Comparison of ENCODE assay signal across 20 cellular contexts in the genomic region with DNA sequence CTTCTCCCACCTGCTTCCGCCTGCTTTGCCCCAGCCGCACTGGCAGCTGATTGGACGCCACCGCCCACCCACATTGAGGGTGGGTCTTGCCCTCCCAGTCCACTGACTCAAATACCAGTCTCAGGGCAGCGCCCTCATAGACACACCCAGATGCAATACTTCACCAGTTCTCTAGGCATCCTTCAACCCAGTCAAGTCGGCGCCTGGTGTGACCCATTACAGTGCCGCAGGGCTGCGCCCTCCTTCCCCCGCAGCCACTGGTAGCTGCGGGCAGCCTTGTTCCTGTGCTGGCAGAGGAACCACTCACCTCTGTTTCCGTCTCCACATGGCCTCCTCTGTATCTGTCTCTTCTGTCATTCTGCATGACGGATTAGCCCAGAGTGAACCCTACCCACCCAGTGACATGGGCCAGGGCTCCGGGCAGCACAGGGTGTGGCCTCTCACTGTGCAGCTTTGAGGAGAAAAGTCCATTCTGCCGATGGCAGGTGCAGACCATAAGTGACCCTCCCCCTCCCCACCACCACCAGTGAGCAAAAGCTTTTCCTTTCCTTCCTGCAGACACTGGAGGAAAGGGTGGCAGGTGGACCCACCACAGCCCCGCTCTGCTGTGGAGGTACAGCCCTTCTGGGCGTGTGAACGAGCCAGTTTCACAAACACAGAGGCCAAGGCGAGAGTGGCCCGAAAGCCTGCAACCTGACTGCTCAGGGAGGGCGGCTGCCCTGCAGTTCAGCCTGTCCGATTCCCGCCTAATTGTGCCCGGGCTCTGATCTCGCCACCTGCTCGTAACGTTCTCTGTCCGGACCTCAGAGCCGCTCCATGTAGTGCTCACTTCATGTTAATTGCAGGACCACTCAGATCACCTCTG. TPM values are rescaled to one million over a fixed set of nuclear protein-coding genes. Genes with fewer than 3 reads are reported as not detected.
DNase-seq lines count a peak whose midpoint lies in the region; ATAC-seq, FAIRE-seq and TF ChIP-seq lines count a peak whose summit lies in the region.
"Had no signal": no experiment of that assay in that cellular context is flagged by ENCODE, and none has a peak within 500 bp of the region (broad histone marks: within the 10 kb centered on the region; RNA-seq: fewer than 3 reads in every experiment).

No MANE protein-coding gene starts in this region.

- WGBS in HepG2 (ENCODE audit: low lambda C conversion rate), result 62% methylated on average over 25 of the region's 29 CpGs
- 50% methylated on average over 29 of the region's 29 CpGs; no CpG with 5 or more reads in 1 of the 2 donors for WGBS in transverse colon (ENCODE audit: low coverage in 1 of 2), 2 donors

- POLR2A ChIA-PET in activated CD4-positive, alpha-beta T cell treated with anti-CD3 and anti-CD28 coated beads, Interleukin-2, amount 10 ng/mL, durations not matched to agents 7 days and 5 days (lab: Charles Lee), result no interaction called here
- POLR2A ChIA-PET in T-cell (lab: Charles Lee) (no interaction called here), HepG2 (lab: Yijun Ruan, JAX) (interaction anchor here (0.9 to 2.0 kb wide), 2 partner anchors 13 to 33 kb away, joined by 3 to 12 read pairs; no protein-coding TSS in a partner anchor)

- in situ Hi-C loops in HepG2 (cut with HindIII; ENCODE audit: extremely low pct_ligation_motif_present, low pct_unique_long_range_greater_than_20kb) (loop anchor here (5.0 kb wide), 1 partner anchor 35 kb away; no protein-coding TSS in a partner anchor), transverse colon (cut with MboI; ENCODE audit: low pct_ligation_motif_present in 1 of 4, low pct_unique_long_range_greater_than_20kb in 1 of 4, low sequenced_read_pairs in 3 of 4) (no loop called here)

- DNase-seq in activated CD4-positive, alpha-beta T cell treated with anti-CD3 and anti-CD28 coated beads, Interleukin-2, amount 10 ng/mL, durations not matched to agents 7 days and 5 days, result no peak
- DNase-seq in activated CD4-positive, alpha-beta T cell treated with anti-CD3 and anti-CD28 coated beads for 1 hour, result no peak
- DNase-seq in T-cell (peak in 1 of 34 experiments; percentile 27), HepG2 (ENCODE audit: low spot score) (peak; percentile 49), transverse colon (peak; percentile 66), NCI-H524 treated with DMSO at 0.1 percent for 48 hours (lab: John Stamatoyannopoulos, UW) (no peak), NCI-H774 (lab: John Stamatoyannopoulos, UW) (no peak)
- DNase-seq: activated CD8-positive, alpha-beta memory T cell treated with anti-CD3 and anti-CD28 coated beads, Interleukin-2, amount 50 U/mL, for 48 hours; MG63; naive B cell; NCI-H446; stimulated activated CD4-positive, alpha-beta T cell treated with anti-CD3 and anti-CD28 coated beads, Interleukin-2, amount 100 ng/mL, for 24 hours; stimulated activated CD8-positive, alpha-beta memory T cell treated with anti-CD3 and anti-CD28 coated beads, Interleukin-4, amount 100 ng/mL, for 48 hours had no signal

- no peaks in the 10 kb centered on the region for H3K27me3 Mint-ChIP-seq in activated CD4-positive, alpha-beta T cell treated with anti-CD3 and anti-CD28 coated beads, Interleukin-2, amount 10 ng/mL, durations not matched to agents 7 days and 5 days
- no peaks in the 10 kb centered on the region for H3K27me3 Mint-ChIP-seq in T-cell
- H3K27me3 Mint-ChIP-seq: activated naive CD4-positive, alpha-beta T cell treated with anti-CD3 and anti-CD28 coated beads, Interleukin-2, amount 50 U/mL, for 24 hours; naive B cell had no signal

- no peak for FAIRE-seq in HepG2 (lab: Jason Lieb, UNC)
- FAIRE-seq: A204.1, bronchial epithelial cell, D721Med had no signal

- peak overlapping the region; percentile 74 for H3K27ac ChIP-seq in HepG2 (ENCODE audit: extremely low read length, insufficient read depth, low read length)
- H3K27ac ChIP-seq in transverse colon, result peak overlapping the region; percentile 65 to 90 (median 86)
- H3K27ac ChIP-seq: epithelial cell of prostate, VCaP had no signal

- no peak overlapping the region for H3K4me3 Mint-ChIP-seq in activated CD4-positive, alpha-beta T cell treated with anti-CD3 and anti-CD28 coated beads, Interleukin-2, amount 10 ng/mL, durations not matched to agents 7 days and 5 days
- H3K4me3 Mint-ChIP-seq in T-cell, result no peak overlapping the region
- H3K4me3 Mint-ChIP-seq: activated naive CD4-positive, alpha-beta T cell treated with anti-CD3 and anti-CD28 coated beads, Interleukin-2, amount 50 U/mL, for 24 hours had no signal

- TF ChIP-seq POLR2A in HepG2 (IDR thresholded peaks at IDR 0.05; ENCODE audit: insufficient read depth in 1 of 2, low read depth in 2 of 2, low read length in 2 of 2) (no peak), transverse colon (IDR thresholded peaks at IDR 0.05) (no peak)

- H3K36me3 ChIP-seq in HepG2 (replicated peaks in 1 of 2; ENCODE audit: control insufficient read depth in 1 of 2, insufficient read depth in 2 of 2, low read length in 2 of 2), result peaks cover 0 to 12% of the 10 kb centered on the region in 2 experiments; a peak in 2 of 5 replicates
- no peaks in the 10 kb centered on the region for H3K36me3 ChIP-seq in transverse colon
- H3K36me3 ChIP-seq: MG63 had no signal

- H3K9me3 ChIP-seq in HepG2 (ENCODE audit: low read length), result no peaks in the 10 kb centered on the region
- no peaks in the 10 kb centered on the region for H3K9me3 ChIP-seq in transverse colon
- H3K9me3 ChIP-seq: MG63 had no signal

- H3K27ac Mint-ChIP-seq in activated CD4-positive, alpha-beta T cell treated with anti-CD3 and anti-CD28 coated beads, Interleukin-2, amount 10 ng/mL, durations not matched to agents 7 days and 5 days, result peak overlapping the region; percentile 52
- H3K27ac Mint-ChIP-seq in T-cell, result peak overlapping the region; percentile 19 to 28
- H3K27ac Mint-ChIP-seq: activated naive CD4-positive, alpha-beta T cell treated with anti-CD3 and anti-CD28 coated beads, Interleukin-2, amount 50 U/mL, for 24 hours had no signal

- CTCF ChIA-PET in activated CD4-positive, alpha-beta T cell treated with anti-CD3 and anti-CD28 coated beads, Interleukin-2, amount 10 ng/mL, durations not matched to agents 7 days and 5 days (lab: Charles Lee), result interaction anchor here (0.7 kb wide), 1 partner anchor 8 kb away, joined by 3 read pairs; no protein-coding TSS in a partner anchor
- CTCF ChIA-PET in T-cell (lab: Charles Lee) (no interaction called here), HepG2 (lab: Yijun Ruan, JAX; ENCODE audit: low intra/inter-chr PET ratio, low total read pairs) (no interaction called here)

- H3K79me2 ChIP-seq in HepG2 (ENCODE audit: insufficient read depth, low read length), result peaks cover 20% of the 10 kb centered on the region

- peak overlapping the region in 2 of 3 experiments; percentile 22 to 54; a peak in 5 of 6 replicates for H3K4me3 ChIP-seq in HepG2 (replicated peaks in 1 of 3; ENCODE audit: insufficient read depth in 1 of 3, low read depth in 2 of 3, low read length in 3 of 3)
- H3K4me3 ChIP-seq in transverse colon, result no peak overlapping the region
- H3K4me3 ChIP-seq: MG63 had no signal

- no TSS peak for BruUV-seq in HepG2 (replicated peaks; lab: Mats Ljungman, UMichigan)

- no peaks in the 10 kb centered on the region for H3K9me3 Mint-ChIP-seq in activated CD4-positive, alpha-beta T cell treated with anti-CD3 and anti-CD28 coated beads, Interleukin-2, amount 10 ng/mL, durations not matched to agents 7 days and 5 days
- no peaks in the 10 kb centered on the region for H3K9me3 Mint-ChIP-seq in T-cell
- H3K9me3 Mint-ChIP-seq: activated naive CD4-positive, alpha-beta T cell treated with anti-CD3 and anti-CD28 coated beads, Interleukin-2, amount 50 U/mL, for 24 hours; naive B cell had no signal

- intact Hi-C loops in HepG2 (cut with micrococcal nuclease; ENCODE audit: unreplicated experiment) (loop anchor here (1.0 kb wide), 1 partner anchor 29 kb away; no protein-coding TSS in a partner anchor), transverse colon (cut with DNase I; ENCODE audit: low total_unique reads) (no loop called here)

- H3K4me2 ChIP-seq in HepG2 (ENCODE audit: low read depth, low read length), result peak overlapping the region; percentile 94

- TF ChIP-seq EP300 in HepG2 (IDR thresholded peaks at IDR 0.05; ENCODE audit: low read depth in 2 of 2, low read length in 2 of 2) (no peak), HepG2 (CRISPR knock-in tag; IDR thresholded peaks at IDR 0.05; ENCODE audit: borderline replicate concordance) (no peak), transverse colon (IDR thresholded peaks at IDR 0.05; ENCODE audit: low read depth) (no peak)

- ATAC-seq in T-cell (replicated peaks in 1 of 4), result no peak
- ATAC-seq in HepG2, result peak; percentile 38
- ATAC-seq in activated CD4-positive, CD25-positive, alpha-beta regulatory T cell treated with anti-CD3 and anti-CD28 coated beads, Interleukin-2, amount 50 U/mL, for 24 hours, result no peak

- H3K4me1 Mint-ChIP-seq in activated CD4-positive, alpha-beta T cell treated with anti-CD3 and anti-CD28 coated beads, Interleukin-2, amount 10 ng/mL, durations not matched to agents 7 days and 5 days, result peaks cover 17% of the 10 kb centered on the region
- H3K4me1 Mint-ChIP-seq in T-cell, result peaks cover 18 to 30% (median 23%) of the 10 kb centered on the region in 3 donors

- 0 out of 2 replicates have a peak, but pooled peaks have one; percentile 2 for TF ChIP-seq CTCF in HepG2 (CRISPR knock-in tag; IDR thresholded peaks at IDR 0.05)
- peak in 1 of 5 experiments; percentile 15 for TF ChIP-seq CTCF in transverse colon (IDR thresholded peaks at IDR 0.05)

- no peaks in the 10 kb centered on the region for H3K36me3 Mint-ChIP-seq in activated CD4-positive, alpha-beta T cell treated with anti-CD3 and anti-CD28 coated beads, Interleukin-2, amount 10 ng/mL, durations not matched to agents 7 days and 5 days (ENCODE audit: low read depth)
- H3K36me3 Mint-ChIP-seq in T-cell, result no peaks in the 10 kb centered on the region
- H3K36me3 Mint-ChIP-seq: activated naive CD4-positive, alpha-beta T cell treated with anti-CD3 and anti-CD28 coated beads, Interleukin-2, amount 50 U/mL, for 24 hours; naive B cell had no signal

- H3K4me1 ChIP-seq in HepG2 (ENCODE audit: insufficient read depth, low read length), result peaks cover 75% of the 10 kb centered on the region
- peaks cover 8 to 56% (median 50%) of the 10 kb centered on the region in 4 donors for H3K4me1 ChIP-seq in transverse colon

- no peak for TF ChIP-seq RAD21 in HepG2 (CRISPR knock-in tag; IDR thresholded peaks at IDR 0.05)

- H3K9ac ChIP-seq in HepG2 (ENCODE audit: insufficient read depth, low read depth, low read length), result peak overlapping the region; percentile 43

- H3K27me3 ChIP-seq in HepG2 (ENCODE audit: control insufficient read depth in 1 of 2, insufficient read depth in 2 of 2, low read length in 2 of 2) (no peaks in the 10 kb centered on the region), transverse colon (no peaks in the 10 kb centered on the region)
- H3K27me3 ChIP-seq: MG63 had no signal

- H2AFZ ChIP-seq in HepG2 (ENCODE audit: low read length), result no peak overlapping the region

- no peaks in the 10 kb centered on the region for H4K20me1 ChIP-seq in HepG2 (ENCODE audit: insufficient read depth, low read length)

RNA-seq across cellular contexts. Expression of gene FAAP20, which starts 57.1 kb away (rescaled TPM):
- 10 to 100 TPM; 61.3 to 66.2 TPM for total RNA-seq in activated CD4-positive, alpha-beta T cell treated with anti-CD3 and anti-CD28 coated beads, Interleukin-2, amount 10 ng/mL, durations not matched to agents 7 days and 5 days
- total RNA-seq in T-cell, result 10 to 100 TPM; 52.9 to 74.8 (median 68.2) TPM
- 10.4 and 10.8 TPM in 2 replicates for total RNA-seq in HepG2 (2016; rRNA removed; fragmentation: Illumina TruSeq; extraction: Trizol)
- total RNA-seq in HepG2 (2016; cell fraction: cytosol; rRNA removed; fragmentation: Illumina TruSeq; extraction: Trizol; ENCODE audit: low read depth), result 25.8 and 31.3 TPM in 2 replicates
- total RNA-seq in HepG2 (2016; cell fraction: insoluble cytoplasmic fraction; rRNA removed; fragmentation: Illumina TruSeq; extraction: Trizol), result 9.1 and 10.5 TPM in 2 replicates
- total RNA-seq in HepG2 (2016; cell fraction: membrane; rRNA removed; fragmentation: Illumina TruSeq; extraction: Trizol), result 30.5 and 36.7 TPM in 2 replicates
- total RNA-seq in HepG2 (2016; cell fraction: nucleus; rRNA removed; fragmentation: Illumina TruSeq; extraction: Trizol), result 7.4 and 9.0 TPM in 2 replicates
- polyA plus RNA-seq in HepG2 (2011; rRNA removed), result 9.6 and 14.4 TPM in 2 replicates
- polyA plus RNA-seq in HepG2 (2011; cell fraction: cytosol; rRNA removed), result 8.7 and 21.7 TPM in 2 replicates
- polyA plus RNA-seq in HepG2 (2011; cell fraction: nucleus; rRNA removed), result 37.4 and 44.6 TPM in 2 replicates
- polyA plus RNA-seq in HepG2 (2012), result 24.2 and 24.5 TPM in 2 replicates
- 237 and 239 TPM in 2 replicates for polyA plus RNA-seq in HepG2 (2016; cell fraction: cytosol; fragmentation: Illumina TruSeq; extraction: Trizol; ENCODE audit: low read depth)
- 38.7 and 46.2 TPM in 2 replicates for polyA plus RNA-seq in HepG2 (2016; cell fraction: insoluble cytoplasmic fraction; fragmentation: Illumina TruSeq; extraction: Trizol; ENCODE audit: low read depth)
- 156 and 163 TPM in 2 replicates for polyA plus RNA-seq in HepG2 (2016; cell fraction: membrane; fragmentation: Illumina TruSeq; extraction: Trizol; ENCODE audit: low read depth)
- 44.5 and 50.9 TPM in 2 replicates for polyA plus RNA-seq in HepG2 (2016; cell fraction: nucleus; fragmentation: Illumina TruSeq; extraction: Trizol; ENCODE audit: insufficient read depth, low read depth)
- 3.5 and 6.2 TPM in 2 replicates for polyA minus RNA-seq in HepG2 (2011; rRNA and poly(A)+ RNA removed; ENCODE audit: low replicate concordance)
- polyA minus RNA-seq in HepG2 (2011; cell fraction: cytosol; rRNA and poly(A)+ RNA removed), result 5.6 and 7.3 TPM in 2 replicates
- 6.3 and 6.6 TPM in 2 replicates for polyA minus RNA-seq in HepG2 (2011; cell fraction: nucleus; rRNA and poly(A)+ RNA removed)
- 10 to 100 TPM; 19.4 to 84.5 (median 34.9) TPM for total RNA-seq in transverse colon

Comparison
In these comparisons a context has a peak if more than half of its experiments do, and no peak if none do; other contexts are left out.
1. DNase-seq: peak in HepG2 (single experiment) and transverse colon (single experiment); none in activated CD4-positive, alpha-beta T cell treated with anti-CD3 and anti-CD28 coated beads, Interleukin-2, amount 10 ng/mL, durations not matched to agents 7 days and 5 days (single experiment), activated CD4-positive, alpha-beta T cell treated with anti-CD3 and anti-CD28 coated beads for 1 hour (single experiment), NCI-H524 treated with DMSO at 0.1 percent for 48 hours (single experiment) and NCI-H774 (single experiment).
2. H3K4me3 ChIP-seq: peak in HepG2 (2 of 3); none in transverse colon (0 of 4).